In the genomic region with DNA sequence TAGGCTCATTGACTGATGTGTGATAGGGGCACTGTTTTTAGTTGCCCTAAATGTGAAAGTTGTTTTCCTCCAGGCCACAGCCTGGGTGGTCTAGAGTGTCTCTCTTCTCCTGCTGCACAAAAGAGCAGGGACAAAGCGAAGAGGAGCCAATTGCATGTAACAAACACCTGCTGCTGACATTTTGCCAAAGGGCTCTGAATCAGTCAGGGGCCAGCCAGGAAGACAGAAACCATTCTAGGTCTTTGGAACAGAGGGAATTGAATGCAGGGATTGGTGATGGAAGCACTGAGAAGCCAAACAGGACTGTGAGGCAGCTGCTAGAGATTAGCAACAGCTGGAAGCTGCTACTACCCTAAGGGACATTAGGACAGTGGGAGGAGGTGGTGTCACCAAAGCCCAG, we compare ENCODE assay signal across 26 cellular contexts.
"Had no signal": no experiment of that assay in that cellular context is flagged by ENCODE, and none has a peak within 500 bp of the region (broad histone marks: within the 10 kb centered on the region; RNA-seq: fewer than 3 reads in every experiment).

No MANE protein-coding gene starts in this region.

- H3K27ac ChIP-seq: esophagus muscularis mucosa, foreskin keratinocyte, gastroesophageal sphincter, heart left ventricle, hepatocyte, neural progenitor cell, parathyroid adenoma, right lobe of liver, stomach, thyroid gland, vagina had no signal

- H3K27me3 ChIP-seq: esophagus muscularis mucosa, hepatocyte, neural progenitor cell, right lobe of liver, thyroid gland, vagina had no signal

- H3K36me3 ChIP-seq: esophagus muscularis mucosa, gastroesophageal sphincter, heart left ventricle, neural progenitor cell, right lobe of liver, stomach, thyroid gland, vagina had no signal

- DNase-seq: dermis blood vessel endothelial cell; effector memory CD4-positive, alpha-beta T cell; foreskin keratinocyte; heart left ventricle; kidney; mesenchymal stem cell; mucosa of descending colon; naive thymus-derived CD4-positive, alpha-beta T cell; right lobe of liver; stimulated activated CD4-positive, alpha-beta T cell treated with anti-CD3 and anti-CD28 coated beads, Interleukin-12 subunit alpha, Interleukin-12 subunit beta, amount 100 ng/mL, for 4 hours; stimulated activated CD4-positive, alpha-beta T cell treated with anti-CD3 and anti-CD28 coated beads, Interleukin-1b, Interleukin-23, amount 100 ng/mL, for 48 hours; stimulated activated CD4-positive, alpha-beta T cell treated with anti-CD3 and anti-CD28 coated beads, Interleukin-4, amount 100 ng/mL, for 24 hours; stimulated activated naive CD4-positive, alpha-beta T cell treated with Interleukin-2 at 50 U/mL for 16 hours; stomach; thyroid gland; trophoblast cell had no signal

- H3K9me3 ChIP-seq: mucosa of descending colon, right lobe of liver, thyroid gland, vagina had no signal

- H3K4me1 ChIP-seq: esophagus muscularis mucosa, gastroesophageal sphincter, heart left ventricle, neural progenitor cell, parathyroid adenoma, right lobe of liver, stomach, thyroid gland, vagina had no signal

- ATAC-seq: foreskin keratinocyte; gastroesophageal sphincter; heart left ventricle; left lobe of liver; mucosa of descending colon; naive thymus-derived CD4-positive, alpha-beta T cell; right lobe of liver; stimulated activated effector memory CD8-positive, alpha-beta T cell treated with anti-CD3 and anti-CD28 coated beads, Interleukin-12 subunit alpha, Interleukin-12 subunit beta, amount 100 ng/mL, for 72 hours had no signal

- H3K4me3 ChIP-seq: esophagus muscularis mucosa, gastroesophageal sphincter, heart left ventricle, hepatocyte, lung, mucosa of descending colon, neural progenitor cell, right lobe of liver, smooth muscle cell, stomach, thyroid gland, vagina had no signal
